Comparison of ENCODE assay signal across 33 cellular contexts in the genomic region with DNA sequence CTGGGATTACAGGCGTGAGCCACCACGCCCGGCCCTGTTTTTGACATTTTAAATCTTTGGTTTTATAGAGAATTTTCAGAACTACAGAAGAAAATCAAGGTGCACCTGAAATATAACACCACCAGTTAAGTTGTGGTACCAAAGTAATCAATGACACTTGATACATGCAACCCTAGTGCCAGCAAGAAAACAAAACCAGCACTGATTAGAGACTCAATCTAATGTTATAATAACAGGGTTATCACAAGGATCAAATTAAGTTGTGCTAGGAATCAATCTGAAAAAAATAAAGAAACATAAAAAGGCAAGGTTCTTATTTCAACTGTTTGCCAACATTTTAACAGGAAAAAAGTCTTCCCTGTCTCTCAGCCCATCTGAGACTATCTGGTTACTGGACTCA. TPM values are rescaled to one million over a fixed set of nuclear protein-coding genes. Genes with fewer than 3 reads are reported as not detected.
"Had no signal": no experiment of that assay in that cellular context is flagged by ENCODE, and none has a peak within 500 bp of the region (broad histone marks: within the 10 kb centered on the region; RNA-seq: fewer than 3 reads in every experiment).

No MANE protein-coding gene starts in this region.

- H3K4me3 ChIP-seq: K562, MG63, PC-9, SJCRH30, SK-N-MC had no signal

- DNase-seq: Kasumi-1, KG1, MG63, NCI-H1048, NCI-H1092 treated with DMSO at 0.1 percent for 48 hours, NCI-H1105 treated with DMSO at 0.1 percent for 48 hours, NCI-H1417, NCI-H1436, NCI-H146, NCI-H1694, NCI-H187, NCI-H1930, NCI-H2029 treated with DMSO at 0.1 percent for 48 hours, NCI-H2081 treated with DMSO at 0.1 percent for 48 hours, NCI-H2107, NCI-H2171, NCI-H226, NCI-H446 treated with DMSO at 0.1 percent for 48 hours, NCI-H510A, NCI-H524, NCI-H526 treated with DMSO at 0.1 percent for 48 hours, NCI-H774, PC-9, SHP77, SIG-M5, SJCRH30 had no signal

- H3K27ac ChIP-seq: PC-9, RWPE1, SJCRH30, SK-N-MC had no signal

- ATAC-seq: K562, Panc1, Right ventricle myocardium inferior, SK-N-SH treated with all-trans-retinoic acid at 6 μM for 48 hours had no signal

- H3K27me3 ChIP-seq: MG63, SJCRH30 had no signal

- H3K36me3 ChIP-seq: MG63, SJCRH30 had no signal

- H3K9me3 ChIP-seq: MG63, SJCRH30 had no signal

RNA-seq across cellular contexts. Expression of gene TGFBR3, which starts 23.8 kb away (rescaled TPM):
- total RNA-seq: OCI-LY7 had no signal
